15 cellular contexts compared by ENCODE assay signal in genomic region chr19:11708457-11708856, GRCh38.
"Had no signal": no experiment of that assay in that cellular context is flagged by ENCODE, and none has a peak within 500 bp of the region (broad histone marks: within the 10 kb centered on the region; RNA-seq: fewer than 3 reads in every experiment).

No MANE protein-coding gene starts in this region.

- DNase-seq: effector memory CD4-positive, alpha-beta T cell; gastrocnemius medialis; heart right ventricle; islet precursor cell; mammary epithelial cell; mucosa of descending colon; naive thymus-derived CD8-positive, alpha-beta T cell; posterior cingulate gyrus; sigmoid colon; stimulated activated CD4-positive, alpha-beta T cell treated with anti-CD3 and anti-CD28 coated beads, Interleukin-2, amount 100 ng/mL, for 24 hours; stimulated activated CD4-positive, alpha-beta T cell treated with anti-CD3 and anti-CD28 coated beads, Interleukin-4, amount 100 ng/mL, for 4 hours; stimulated activated naive CD4-positive, alpha-beta T cell treated with Interleukin-2 at 50 U/mL for 16 hours; tibial artery; upper lobe of right lung had no signal

- H3K4me3 Mint-ChIP-seq: naive thymus-derived CD8-positive, alpha-beta T cell had no signal

- ATAC-seq: gastrocnemius medialis; heart right ventricle; left lobe of liver; mucosa of descending colon; naive thymus-derived CD8-positive, alpha-beta T cell; upper lobe of right lung had no signal

- H3K4me1 Mint-ChIP-seq: naive thymus-derived CD8-positive, alpha-beta T cell had no signal

- H3K27ac Mint-ChIP-seq: naive thymus-derived CD8-positive, alpha-beta T cell had no signal
